ENCODE assay signal across 22 cellular contexts in genomic region chr5:6108540-6108848, GRCh38.
A peak's percentile ranks its signal among the peaks of the same experiment; 100 is the strongest.
DNase-seq lines count a peak whose midpoint lies in the region; ATAC-seq and TF ChIP-seq lines count a peak whose summit lies in the region.
"Had no signal": no experiment of that assay in that cellular context is flagged by ENCODE, and none has a peak within 500 bp of the region (broad histone marks: within the 10 kb centered on the region; RNA-seq: fewer than 3 reads in every experiment).

No MANE protein-coding gene starts in this region.

- DNase-seq in GM12864 (ENCODE audit: low read depth) (peak; percentile 10), memory B cell (ENCODE audit: low spot score in 2 of 2) (no peak), ascending aorta (ENCODE audit: low spot score in 2 of 2) (no peak)
- no peak for DNase-seq in stimulated activated CD4-positive, alpha-beta T cell treated with anti-CD3 and anti-CD28 coated beads, Interleukin-1b, Interleukin-23, amount 100 ng/mL, for 48 hours
- DNase-seq: 8988T; ACHN; AML-193; BE2C; Calu3; CD4-positive, alpha-beta memory T cell; COR-L47; DMS53; DMS79 treated with DMSO at 0.1 percent for 48 hours; GOT3; HFFc6 had no signal

- no peak for TF ChIP-seq CTCF in GM12864 (IDR thresholded peaks at IDR 0.05; ENCODE audit: low read depth, low read length, missing control alignments)
- no peak for TF ChIP-seq CTCF in ascending aorta (IDR thresholded peaks at IDR 0.05)

- H3K27me3 ChIP-seq in ascending aorta: no peaks in the 10 kb centered on the region
- H3K27me3 ChIP-seq: BE2C had no signal

- H3K9me3 Mint-ChIP-seq in memory B cell: no peaks in the 10 kb centered on the region

- no peak for TF ChIP-seq POLR2A in GM18505 (IDR thresholded peaks at IDR 0.05; ENCODE audit: borderline replicate concordance, extremely low read depth, insufficient read depth, insufficient read length)

- no peaks in the 10 kb centered on the region for H3K4me1 ChIP-seq in ascending aorta
- H3K4me1 ChIP-seq: A549, BE2C, HAP-1 had no signal

- H3K27ac ChIP-seq in ascending aorta: no peak overlapping the region
- H3K27ac ChIP-seq: A549; BLaER1 treated with 17β-estradiol and CSF1 and Interleukin-3, amounts not matched to agents 10 nM and 100 nM had no signal

- H3K27me3 Mint-ChIP-seq in memory B cell: no peaks in the 10 kb centered on the region
- H3K27me3 Mint-ChIP-seq: CD4-positive, alpha-beta memory T cell had no signal

- no peaks in the 10 kb centered on the region for H3K9me3 ChIP-seq in ascending aorta
- H3K9me3 ChIP-seq: A549; BE2C; BLaER1 treated with 17β-estradiol and CSF1 and Interleukin-3, amounts not matched to agents 10 nM and 100 nM; HAP-1 had no signal

- no peaks in the 10 kb centered on the region for H3K4me1 Mint-ChIP-seq in memory B cell
- H3K4me1 Mint-ChIP-seq: CD14-positive monocyte; CD4-positive, alpha-beta memory T cell had no signal

- no peak overlapping the region for H3K27ac Mint-ChIP-seq in memory B cell
- H3K27ac Mint-ChIP-seq: CD14-positive monocyte; CD4-positive, alpha-beta memory T cell; HFFc6 had no signal

- intact Hi-C loops in ascending aorta (cut with DNase I): no loop called here

- no peaks in the 10 kb centered on the region for H3K36me3 ChIP-seq in ascending aorta
- H3K36me3 ChIP-seq: BE2C; BLaER1 treated with 17β-estradiol and CSF1 and Interleukin-3, amounts not matched to agents 10 nM and 100 nM; HAP-1 had no signal

- no peak overlapping the region for H3K4me3 ChIP-seq in GM12864 (ENCODE audit: low read depth, low read length)
- no peak overlapping the region for H3K4me3 ChIP-seq in ascending aorta
- H3K4me3 ChIP-seq: A549; BLaER1 treated with 17β-estradiol and CSF1 and Interleukin-3, amounts not matched to agents 10 nM and 100 nM; HAP-1 had no signal

- peak; percentile 54 for ATAC-seq in HG03432 (IDR thresholded peaks at IDR 0.05; ENCODE audit: unreplicated experiment)
- ATAC-seq in memory B cell (ENCODE audit: low read depth): peak; percentile 22
- no peak for ATAC-seq in HG02610 (IDR thresholded peaks at IDR 0.05; ENCODE audit: unreplicated experiment)
- ATAC-seq in GM18505 (IDR thresholded peaks at IDR 0.05; ENCODE audit: unreplicated experiment): no peak
- ATAC-seq: A549 had no signal

- no peak overlapping the region for H3K4me3 Mint-ChIP-seq in memory B cell
- H3K4me3 Mint-ChIP-seq: CD14-positive monocyte; CD4-positive, alpha-beta memory T cell; HFFc6 had no signal

- H3K36me3 Mint-ChIP-seq in memory B cell: no peaks in the 10 kb centered on the region
- H3K36me3 Mint-ChIP-seq: CD14-positive monocyte; CD4-positive, alpha-beta memory T cell had no signal

Comparison
In these comparisons a context has a peak if more than half of its experiments do, and no peak if none do; other contexts are left out.
1. ATAC-seq: peak in HG03432 (single experiment) and memory B cell (single experiment); none in HG02610 (single experiment) and GM18505 (single experiment).